ENCODE assay signal across 16 cellular contexts in genomic region chr1:155636397-155637153, GRCh38. TPM values are rescaled to one million over a fixed set of nuclear protein-coding genes. Genes with fewer than 3 reads are reported as not detected.
DNase-seq lines count a peak whose midpoint lies in the region; ATAC-seq and FAIRE-seq lines count a peak whose summit lies in the region.
"Had no signal": no experiment of that assay in that cellular context is flagged by ENCODE, and none has a peak within 500 bp of the region (broad histone marks: within the 10 kb centered on the region; RNA-seq: fewer than 3 reads in every experiment).

No MANE protein-coding gene starts in this region.

- H3K27ac ChIP-seq in CD4-positive, CD25-positive, alpha-beta regulatory T cell (ENCODE audit: insufficient read depth, low read length, poor library complexity, severe bottlenecking): no peak overlapping the region
- H3K27ac ChIP-seq: C4-2B, thoracic aorta had no signal

- peaks cover 4% of the 10 kb centered on the region for H3K27me3 Mint-ChIP-seq in CD4-positive, CD25-positive, alpha-beta regulatory T cell
- no peaks in the 10 kb centered on the region for H3K27me3 Mint-ChIP-seq in memory B cell

- H3K9me3 Mint-ChIP-seq in CD4-positive, CD25-positive, alpha-beta regulatory T cell: peaks cover 0 to 2% (median under 1%) of the 10 kb centered on the region in 7 donors
- H3K9me3 Mint-ChIP-seq in activated naive CD4-positive, alpha-beta T cell treated with anti-CD3 and anti-CD28 coated beads, Interleukin-2, amount 50 U/mL, for 72 hours: peaks cover 1 to 2% of the 10 kb centered on the region in 2 donors
- peaks cover under 1% of the 10 kb centered on the region for H3K9me3 Mint-ChIP-seq in memory B cell

- DNase-seq in CD4-positive, CD25-positive, alpha-beta regulatory T cell: no peak
- DNase-seq in GM19239 (ENCODE audit: insufficient read length, low spot score): no peak
- no peak for DNase-seq in activated naive CD4-positive, alpha-beta T cell treated with anti-CD3 and anti-CD28 coated beads, Interleukin-2, amount 50 U/mL, for 72 hours (ENCODE audit: low spot score in 2 of 2)
- no peak for DNase-seq in memory B cell (ENCODE audit: low spot score in 2 of 2)
- DNase-seq in NCI-H748 (lab: John Stamatoyannopoulos, UW; ENCODE audit: unreplicated experiment): no peak
- no peak for DNase-seq in SW480 (ENCODE audit: low spot score)
- no peak for DNase-seq in NCI-H345 treated with DMSO at 0.1 percent for 48 hours (lab: John Stamatoyannopoulos, UW; ENCODE audit: unreplicated experiment)
- DNase-seq in DMS79 treated with DMSO at 0.1 percent for 48 hours (lab: John Stamatoyannopoulos, UW): no peak
- DNase-seq: GDM1, kidney, NCI-H2227 treated with DMSO at 0.1 percent for 48 hours had no signal

- no peaks in the 10 kb centered on the region for H3K36me3 Mint-ChIP-seq in CD4-positive, CD25-positive, alpha-beta regulatory T cell
- H3K36me3 Mint-ChIP-seq in activated naive CD4-positive, alpha-beta T cell treated with anti-CD3 and anti-CD28 coated beads, Interleukin-2, amount 50 U/mL, for 72 hours: peaks cover 9% of the 10 kb centered on the region in 2 donors
- no peaks in the 10 kb centered on the region for H3K36me3 Mint-ChIP-seq in memory B cell

- no peaks in the 10 kb centered on the region for H3K27me3 ChIP-seq in CD4-positive, CD25-positive, alpha-beta regulatory T cell (ENCODE audit: control insufficient read depth, insufficient read depth, low read length)

- peak overlapping the region; percentile 81 to 98 (median 94) for H3K4me3 Mint-ChIP-seq in CD4-positive, CD25-positive, alpha-beta regulatory T cell
- peak overlapping the region; percentile 88 for H3K4me3 Mint-ChIP-seq in memory B cell
- H3K4me3 Mint-ChIP-seq: nephron had no signal

- peaks cover 4 to 31% (median 17%) of the 10 kb centered on the region in 4 donors for H3K4me1 Mint-ChIP-seq in CD4-positive, CD25-positive, alpha-beta regulatory T cell
- peaks cover 7% of the 10 kb centered on the region for H3K4me1 Mint-ChIP-seq in memory B cell
- H3K4me1 Mint-ChIP-seq: nephron had no signal

- peak; percentile 40 for FAIRE-seq in GM19239 (lab: Jason Lieb, UNC)
- FAIRE-seq: frontal cortex, H54, kidney had no signal

- H3K4me1 ChIP-seq in CD4-positive, CD25-positive, alpha-beta regulatory T cell (ENCODE audit: control insufficient read depth, insufficient read depth, low read length, poor library complexity, severe bottlenecking): peaks cover 18% of the 10 kb centered on the region

- peak overlapping the region; percentile 96 to 98 (median 96) for H3K27ac Mint-ChIP-seq in CD4-positive, CD25-positive, alpha-beta regulatory T cell
- peak overlapping the region; percentile 91 to 97 for H3K27ac Mint-ChIP-seq in activated naive CD4-positive, alpha-beta T cell treated with anti-CD3 and anti-CD28 coated beads, Interleukin-2, amount 50 U/mL, for 72 hours
- H3K27ac Mint-ChIP-seq in memory B cell: peak overlapping the region; percentile 97

- H3K36me3 ChIP-seq in CD4-positive, CD25-positive, alpha-beta regulatory T cell (ENCODE audit: control insufficient read depth, insufficient read depth, low read length): no peaks in the 10 kb centered on the region
- H3K36me3 ChIP-seq: thoracic aorta had no signal

- peaks cover under 1 to 3% of the 10 kb centered on the region in 2 experiments for H3K9me3 ChIP-seq in CD4-positive, CD25-positive, alpha-beta regulatory T cell (ENCODE audit: control insufficient read depth in 2 of 2, low read length in 2 of 2)
- H3K9me3 ChIP-seq: thoracic aorta had no signal

- no peak for ATAC-seq in CD4-positive, CD25-positive, alpha-beta regulatory T cell (ENCODE audit: low read depth in 2 of 2)
- ATAC-seq in activated naive CD4-positive, alpha-beta T cell treated with anti-CD3 and anti-CD28 coated beads, Interleukin-2, amount 50 U/mL, for 72 hours: peak; percentile 19 to 28
- peak; percentile 21 for ATAC-seq in memory B cell (ENCODE audit: low read depth)

- peak overlapping the region; percentile 95 for H3K4me3 ChIP-seq in CD4-positive, CD25-positive, alpha-beta regulatory T cell (ENCODE audit: low read depth, low read length)

RNA-seq across cellular contexts. Expression of gene MSTO1, which starts 26.6 kb away (rescaled TPM):
- total RNA-seq in CD4-positive, CD25-positive, alpha-beta regulatory T cell: 46.0 TPM
- polyA plus RNA-seq in CD4-positive, CD25-positive, alpha-beta regulatory T cell: 10 to 100 TPM in 3 of 4 donors, 1 to 10 TPM in 1; 7.0 to 13.7 (median 11.6) TPM
- 10 to 100 TPM; 50.1 to 55.3 TPM for total RNA-seq in activated naive CD4-positive, alpha-beta T cell treated with anti-CD3 and anti-CD28 coated beads, Interleukin-2, amount 50 U/mL, for 72 hours

RNA-seq across cellular contexts. Expression of gene YY1AP1, which starts 52.0 kb away (rescaled TPM):
- 96.5 TPM for total RNA-seq in CD4-positive, CD25-positive, alpha-beta regulatory T cell
- 10 to 100 TPM; 39.2 to 46.9 (median 43.3) TPM for polyA plus RNA-seq in CD4-positive, CD25-positive, alpha-beta regulatory T cell
- 10 to 100 TPM; 80.2 to 90.3 TPM for total RNA-seq in activated naive CD4-positive, alpha-beta T cell treated with anti-CD3 and anti-CD28 coated beads, Interleukin-2, amount 50 U/mL, for 72 hours

RNA-seq across cellular contexts. Expression of gene DAP3, which starts 52.3 kb away (rescaled TPM):
- 120 TPM for total RNA-seq in CD4-positive, CD25-positive, alpha-beta regulatory T cell
- 100 to 1,000 TPM; 117 to 133 (median 126) TPM for polyA plus RNA-seq in CD4-positive, CD25-positive, alpha-beta regulatory T cell
- total RNA-seq in activated naive CD4-positive, alpha-beta T cell treated with anti-CD3 and anti-CD28 coated beads, Interleukin-2, amount 50 U/mL, for 72 hours: 100 to 1,000 TPM; 128 to 172 TPM

Comparison
In these comparisons a context has a peak if more than half of its experiments do, and no peak if none do; other contexts are left out.
1. ATAC-seq: peak in activated naive CD4-positive, alpha-beta T cell treated with anti-CD3 and anti-CD28 coated beads, Interleukin-2, amount 50 U/mL, for 72 hours (2 of 2) and memory B cell (single experiment); none in CD4-positive, CD25-positive, alpha-beta regulatory T cell (0 of 2).
2. Peak in every context shown above with its lines, with median percentiles within 50 percentile points of each other: H3K27ac Mint-ChIP-seq.